Comparison of ENCODE assay signal across 8 cellular contexts in the genomic region with DNA sequence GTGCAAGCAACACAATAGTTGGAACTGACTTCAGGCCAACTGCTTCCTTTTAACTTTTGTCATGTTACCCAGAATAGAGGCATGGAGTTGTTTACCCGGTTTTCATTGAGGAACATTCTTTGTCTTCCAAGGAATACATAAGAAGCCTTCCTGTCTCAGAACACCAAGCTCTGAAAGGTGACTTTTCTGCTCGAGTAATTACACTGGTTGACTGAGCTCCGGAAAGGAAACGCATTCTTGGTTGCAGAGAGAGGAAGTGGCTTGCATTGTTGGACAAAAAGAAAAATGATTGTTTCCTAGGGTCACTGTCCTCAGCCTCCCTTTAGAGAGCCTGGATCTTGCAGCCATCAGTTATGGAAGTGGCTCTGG. TPM values are rescaled to one million over a fixed set of nuclear protein-coding genes. Genes with fewer than 3 reads are reported as not detected.
DNase-seq lines count a peak whose midpoint lies in the region; ATAC-seq and TF ChIP-seq lines count a peak whose summit lies in the region.

No MANE protein-coding gene starts in this region.

- H3K9ac ChIP-seq in Loucy (ENCODE audit: low read depth, low read length, poor library complexity, severe bottlenecking), result peak overlapping the region; percentile 0

- H3K4me2 ChIP-seq in Loucy (ENCODE audit: low read depth, low read length, poor library complexity, severe bottlenecking), result peak overlapping the region; percentile 63

- CTCF ChIA-PET in AG04450 (lab: Charles Lee), result interaction anchor here (0.5 to 0.6 kb wide), 2 partner anchors 25 to 384 kb away, joined by 3 read pairs; partner anchors contain the start of genes JMJD6 and METTL23

- H4K20me1 ChIP-seq in Loucy (ENCODE audit: insufficient read depth, low read length, poor library complexity, severe bottlenecking), result no peaks in the 10 kb centered on the region

- intact Hi-C loops in mucosa of descending colon (cut with DNase I, micrococcal nuclease), result no loop called here

- H3K79me2 ChIP-seq in Loucy (ENCODE audit: insufficient read depth, low read length), result no peaks in the 10 kb centered on the region

- no peak for TF ChIP-seq POLR2A in erythroblast (IDR thresholded peaks at IDR 0.05; ENCODE audit: low read length)

- TF ChIP-seq CTCF in AG04450 (IDR thresholded peaks at IDR 0.05; ENCODE audit: low read depth, low read length) (no peak), Loucy (conservative IDR thresholded peaks at IDR 0.05; ENCODE audit: low read length) (no peak), mucosa of descending colon (IDR thresholded peaks at IDR 0.05) (no peak)

- DNase-seq in AG04450 (ENCODE audit: low read depth, low spot score) (no peak), caudate nucleus (lab: John Stamatoyannopoulos, UW) (peak in 3 of 61 donors; percentile 22 to 37 (median 23)), mucosa of descending colon (no peak), erythroblast (lab: John Stamatoyannopoulos, UW) (no peak), NK-92 (lab: John Stamatoyannopoulos, UW; ENCODE audit: unreplicated experiment) (no peak)
- DNase-seq in stimulated activated CD4-positive, alpha-beta T cell treated with anti-CD3 and anti-CD28 coated beads, Interleukin-15, amount 100 ng/mL, for 24 hours, result no peak
- DNase-seq in stimulated activated CD4-positive, alpha-beta T cell treated with anti-CD3 and anti-CD28 coated beads, Interleukin-4, amount 100 ng/mL, for 24 hours, result no peak

- no peaks in the 10 kb centered on the region; the same call in 1 of the 2 replicates for H3K9me3 ChIP-seq in AG04450 (ENCODE audit: control insufficient read depth, insufficient read depth, low read length)
- no peaks in the 10 kb centered on the region for H3K9me3 ChIP-seq in Loucy (ENCODE audit: insufficient read depth, low read depth, low read length)
- H3K9me3 ChIP-seq in mucosa of descending colon, result no peaks in the 10 kb centered on the region

- H3K27ac ChIP-seq in AG04450 (ENCODE audit: low read depth, low read length) (peak overlapping the region; percentile 52), caudate nucleus (ENCODE audit: low read depth, low read length) (peak overlapping the region; percentile 73)

- H3K36me3 ChIP-seq in Loucy (ENCODE audit: insufficient read depth, low read length) (no peaks in the 10 kb centered on the region), mucosa of descending colon (ENCODE audit: low read depth) (no peaks in the 10 kb centered on the region)

- H3K4me1 ChIP-seq in Loucy (ENCODE audit: insufficient read depth, low read length, poor library complexity, severe bottlenecking), result peaks cover 14% of the 10 kb centered on the region
- H3K4me1 ChIP-seq in mucosa of descending colon (ENCODE audit: low read depth), result peaks cover 13% of the 10 kb centered on the region

- H2AFZ ChIP-seq in Loucy (ENCODE audit: low read length), result no peak overlapping the region

- no peak overlapping the region for H3K4me3 ChIP-seq in AG04450 (ENCODE audit: low read depth, low read length)
- peak overlapping the region; percentile 26 for H3K4me3 ChIP-seq in Loucy (ENCODE audit: low read length, poor library complexity, severe bottlenecking)
- H3K4me3 ChIP-seq in mucosa of descending colon, result no peak overlapping the region

- ATAC-seq in mucosa of descending colon, result peak; percentile 32

- no peaks in the 10 kb centered on the region for H3F3A ChIP-seq in Loucy (ENCODE audit: low read depth)

- H3K27me3 ChIP-seq in AG04450 (ENCODE audit: control insufficient read depth, insufficient read depth, low read length) (no peaks in the 10 kb centered on the region), Loucy (ENCODE audit: insufficient read depth, low read length, poor library complexity, severe bottlenecking) (no peaks in the 10 kb centered on the region)

- H3K9me2 ChIP-seq in Loucy (replicated peaks; ENCODE audit: low read depth, low read length), result no peaks in the 10 kb centered on the region

- POLR2A ChIA-PET in AG04450 (lab: Yijun Ruan, JAX), result interaction anchor here (0.6 kb wide), 2 partner anchors 47 to 693 kb away, joined by 3 to 6 read pairs; no protein-coding TSS in a partner anchor

RNA-seq across cellular contexts. Expression of gene SEC14L1, which starts 30.8 kb away (rescaled TPM):
- 34.7 and 38.7 TPM in 2 replicates for polyA plus RNA-seq in AG04450 (2011; rRNA removed)
- polyA minus RNA-seq in AG04450 (2011; rRNA and poly(A)+ RNA removed), result 28.7 and 40.4 TPM in 2 replicates
- total RNA-seq in mucosa of descending colon, result 10 to 100 TPM; 24.5 to 44.6 (median 44.0) TPM
